Comparison of ENCODE assay signal across 1 cellular context in genomic region chr3:58466899-58467563, GRCh38.
TF ChIP-seq lines count a peak whose summit lies in the region.

No MANE protein-coding gene starts in this region.

TF ChIP-seq in liver, 16 proteins besides CTCF, POLR2A, EP300 and RAD21 (continued from another document):
- peak; percentile 42 to 56 for TF ChIP-seq HNF4A (conservative IDR thresholded peaks at IDR 0.05)
- TF ChIP-seq MAX (IDR thresholded peaks at IDR 0.05) = peak; percentile 48
